ENCODE assay signal across 3 cellular contexts in genomic region chr1:16868787-16869186, GRCh38. TPM values are rescaled to one million over a fixed set of nuclear protein-coding genes. Genes with fewer than 3 reads are reported as not detected.
"Had no signal": no experiment of that assay in that cellular context is flagged by ENCODE, and none has a peak within 500 bp of the region (broad histone marks: within the 10 kb centered on the region; RNA-seq: fewer than 3 reads in every experiment).

No MANE protein-coding gene starts in this region.

RNA-seq across cellular contexts. Expression of gene RNU1-2, which starts 27.0 kb away (rescaled TPM):
- polyA plus RNA-seq: stomach, thymus, urinary bladder had no signal
